Comparison of ENCODE assay signal across 11 cellular contexts in genomic region chr7:2478387-2478760, GRCh38. TPM values are rescaled to one million over a fixed set of nuclear protein-coding genes. Genes with fewer than 3 reads are reported as not detected.
A peak's percentile ranks its signal among the peaks of the same experiment; 100 is the strongest.
DNase-seq lines count a peak whose midpoint lies in the region; ATAC-seq and TF ChIP-seq lines count a peak whose summit lies in the region.
"Had no signal": no experiment of that assay in that cellular context is flagged by ENCODE, and none has a peak within 500 bp of the region (broad histone marks: within the 10 kb centered on the region; RNA-seq: fewer than 3 reads in every experiment).

No MANE protein-coding gene starts in this region.

- intact Hi-C loops in left colon (cut with DNase I, micrococcal nuclease), result no loop called here
- intact Hi-C loops in transverse colon (cut with DNase I; ENCODE audit: low total_unique reads), result no loop called here

- H3K27ac ChIP-seq in VCaP, result peak overlapping the region; percentile 42; the same call in 1 of the 2 replicates
- peak overlapping the region in 2 of 4 donors; percentile 24 to 28 for H3K27ac ChIP-seq in transverse colon

- H3K27me3 Mint-ChIP-seq in activated naive CD8-positive, alpha-beta T cell treated with anti-CD3 and anti-CD28 coated beads for 36 hours, result no peaks in the 10 kb centered on the region
- H3K27me3 Mint-ChIP-seq: activated CD4-positive, alpha-beta T cell treated with anti-CD3 and anti-CD28 coated beads, Interleukin-2, amount 10 ng/mL, durations not matched to agents 7 days and 5 days had no signal

- no peak for TF ChIP-seq EP300 in transverse colon (IDR thresholded peaks at IDR 0.05; ENCODE audit: low read depth)

- H3K36me3 Mint-ChIP-seq in activated naive CD8-positive, alpha-beta T cell treated with anti-CD3 and anti-CD28 coated beads for 36 hours, result no peaks in the 10 kb centered on the region

- no peaks in the 10 kb centered on the region for H3K36me3 ChIP-seq in transverse colon

- H3K9me3 Mint-ChIP-seq in activated naive CD8-positive, alpha-beta T cell treated with anti-CD3 and anti-CD28 coated beads for 36 hours, result peaks cover 3% of the 10 kb centered on the region

- H3K4me1 ChIP-seq in transverse colon, result peaks cover 15 to 18% (median 16%) of the 10 kb centered on the region in 4 donors

- DNase-seq in NCI-H510A treated with DMSO at 0.1 percent for 48 hours (lab: John Stamatoyannopoulos, UW) (peak; percentile 29), NCI-H510A (lab: John Stamatoyannopoulos, UW) (no peak), left colon (peak; percentile 78 to 82), transverse colon (peak; percentile 80), kidney glomerular epithelial cell (lab: John Stamatoyannopoulos, UW) (no peak), GOT3 (lab: John Stamatoyannopoulos, UW) (no peak)
- DNase-seq in activated naive CD8-positive, alpha-beta T cell treated with anti-CD3 and anti-CD28 coated beads for 36 hours, result no peak
- DNase-seq: NCI-H2171 treated with DMSO at 0.1 percent for 48 hours had no signal

- WGBS in transverse colon (ENCODE audit: low coverage in 1 of 2), 2 donors, result 42% methylated on average over 11 of the region's 11 CpGs; no CpG with 5 or more reads in 1 of the 2 donors

- H3K27ac Mint-ChIP-seq in activated naive CD8-positive, alpha-beta T cell treated with anti-CD3 and anti-CD28 coated beads for 36 hours, result no peak overlapping the region
- H3K27ac Mint-ChIP-seq: activated CD4-positive, alpha-beta T cell treated with anti-CD3 and anti-CD28 coated beads, Interleukin-2, amount 10 ng/mL, durations not matched to agents 7 days and 5 days had no signal

- ATAC-seq in left colon, result peak; percentile 91

- H3K9me3 ChIP-seq in transverse colon, result peaks cover 0 to 7% of the 10 kb centered on the region in 2 donors

- H3K4me1 Mint-ChIP-seq in activated naive CD8-positive, alpha-beta T cell treated with anti-CD3 and anti-CD28 coated beads for 36 hours, result peaks cover 3% of the 10 kb centered on the region

- peaks cover 19% of the 10 kb centered on the region for H3K27me3 ChIP-seq in transverse colon

- H3K4me3 Mint-ChIP-seq in activated naive CD8-positive, alpha-beta T cell treated with anti-CD3 and anti-CD28 coated beads for 36 hours, result no peak overlapping the region
- H3K4me3 Mint-ChIP-seq: activated CD4-positive, alpha-beta T cell treated with anti-CD3 and anti-CD28 coated beads, Interleukin-2, amount 10 ng/mL, durations not matched to agents 7 days and 5 days had no signal

- TF ChIP-seq CTCF in VCaP (conservative IDR thresholded peaks at IDR 0.05) (no peak), transverse colon (IDR thresholded peaks at IDR 0.05) (no peak)

- peak; percentile 32 for TF ChIP-seq POLR2A in transverse colon (IDR thresholded peaks at IDR 0.05)

- in situ Hi-C loops in transverse colon (cut with MboI; ENCODE audit: low pct_ligation_motif_present in 1 of 4, low pct_unique_long_range_greater_than_20kb in 1 of 4, low sequenced_read_pairs in 3 of 4), result loop anchor here in 1 of 4 donors (25.0 kb wide), 1 partner anchor 209 kb away; the partner anchor contains the start of gene AMZ1

- H3K4me3 ChIP-seq in transverse colon, result no peak overlapping the region

RNA-seq across cellular contexts. Expression of gene GRIFIN, which starts 2.2 kb away (rescaled TPM):
- not detected for total RNA-seq in left colon
- not detected for total RNA-seq in transverse colon
- total RNA-seq in activated naive CD8-positive, alpha-beta T cell treated with anti-CD3 and anti-CD28 coated beads for 36 hours, result not detected
- total RNA-seq: activated CD4-positive, alpha-beta T cell treated with anti-CD3 and anti-CD28 coated beads, Interleukin-2, amount 10 ng/mL, durations not matched to agents 7 days and 5 days; dermis microvascular lymphatic vessel endothelial cell had no signal

RNA-seq across cellular contexts. Expression of gene LFNG, which starts 41.2 kb away (rescaled TPM):
- total RNA-seq in left colon (10 to 100 TPM; 48.3 to 70.1 TPM), transverse colon (100 to 1,000 TPM in 2 of 4 donors, 10 to 100 TPM in 2; 17.9 to 162 (median 80.6) TPM)
- total RNA-seq in activated naive CD8-positive, alpha-beta T cell treated with anti-CD3 and anti-CD28 coated beads for 36 hours, result 10 to 100 TPM; 21.0 to 25.8 TPM

Comparison
In these comparisons a context has a peak if more than half of its experiments do, and no peak if none do; other contexts are left out.
1. DNase-seq: peak in NCI-H510A treated with DMSO at 0.1 percent for 48 hours (single experiment), left colon (2 of 2) and transverse colon (single experiment); none in NCI-H510A (single experiment), kidney glomerular epithelial cell (single experiment), activated naive CD8-positive, alpha-beta T cell treated with anti-CD3 and anti-CD28 coated beads for 36 hours (single experiment) and GOT3 (single experiment).